In genomic region chr2:98487806-98488189, GRCh38 we compare ENCODE assay signal across 8 cellular contexts. TPM values are rescaled to one million over a fixed set of nuclear protein-coding genes. Genes with fewer than 3 reads are reported as not detected.
DNase-seq lines count a peak whose midpoint lies in the region; ATAC-seq and TF ChIP-seq lines count a peak whose summit lies in the region.

No MANE protein-coding gene starts in this region.

- H3K27me3 Mint-ChIP-seq in GM23338 (ENCODE audit: insufficient read depth, low read depth, poor library complexity): peaks cover 6% of the 10 kb centered on the region

- no peak overlapping the region for H3K4me3 Mint-ChIP-seq in GM23338

- H3K79me2 ChIP-seq in GM23338 (replicated peaks; ENCODE audit: insufficient read depth): peaks cover 85% of the 10 kb centered on the region
- H3K79me2 ChIP-seq in fibroblast of lung (ENCODE audit: control insufficient read depth, insufficient read depth, low read length): no peaks in the 10 kb centered on the region

- peak; percentile 65 for ATAC-seq in GM23338

- H3K4me1 Mint-ChIP-seq in GM23338: peaks cover 58% of the 10 kb centered on the region

- no peaks in the 10 kb centered on the region for H3K9me3 ChIP-seq in fibroblast of lung (ENCODE audit: control insufficient read depth, insufficient read depth, low read depth, low read length)

- H3K27me3 ChIP-seq in GM23338 (ENCODE audit: insufficient read depth) (no peaks in the 10 kb centered on the region), fibroblast of lung (ENCODE audit: control insufficient read depth, insufficient read depth, low read length) (no peaks in the 10 kb centered on the region)

- no peak overlapping the region for H3K27ac ChIP-seq in GM23338 (ENCODE audit: low read depth)
- no peak overlapping the region for H3K27ac ChIP-seq in fibroblast of lung (ENCODE audit: insufficient read depth, low read length)

- no peak overlapping the region for H3K27ac Mint-ChIP-seq in GM23338

- H3K4me2 ChIP-seq in GM23338 (no peak overlapping the region), fibroblast of lung (ENCODE audit: extremely low read depth, insufficient read depth, low read length) (no peak overlapping the region)

- no peak overlapping the region for H3K4me3 ChIP-seq in GM23338
- H3K4me3 ChIP-seq in WI38 (ENCODE audit: low read depth, low read length): no peak overlapping the region
- no peak overlapping the region for H3K4me3 ChIP-seq in fibroblast of lung (replicated peaks in 1 of 4; ENCODE audit: control extremely low read depth in 1 of 4, insufficient read depth in 1 of 4, low read depth in 3 of 4, low read length in 4 of 4)

- TF ChIP-seq CTCF in GM23338 (conservative IDR thresholded peaks at IDR 0.05; ENCODE audit: low read depth in 2 of 2) (peak; percentile 45 to 57), WI38 (IDR thresholded peaks at IDR 0.05; ENCODE audit: low read depth, low read length) (peak; percentile 49), fibroblast of lung (conservative IDR thresholded peaks at IDR 0.05 in 1 of 2, IDR thresholded peaks at IDR 0.05 in 1 of 2; ENCODE audit: low read depth in 1 of 2, low read length in 2 of 2) (peak; percentile 44 to 62)

- H3K4me1 ChIP-seq in GM23338 (ENCODE audit: insufficient read depth) (peaks cover 32% of the 10 kb centered on the region), fibroblast of lung (ENCODE audit: control insufficient read depth, extremely low read depth, insufficient read depth, low read length) (no peaks in the 10 kb centered on the region)

- DNase-seq in stimulated activated CD4-positive, alpha-beta T cell treated with anti-CD3 and anti-CD28 coated beads, Interleukin-2, amount 100 ng/mL, for 4 hours (ENCODE audit: low read depth): peak; percentile 30
- DNase-seq in stimulated activated CD4-positive, alpha-beta T cell treated with anti-CD3 and anti-CD28 coated beads, Interleukin-1b, Interleukin-23, amount 100 ng/mL, for 48 hours: no peak
- peak; percentile 70 for DNase-seq in GM23338 (ENCODE audit: low spot score)
- DNase-seq in Kasumi-1 (lab: John Stamatoyannopoulos, UW): peak; percentile 39 to 80
- peak in 1 of 2 donors; percentile 21 for DNase-seq in fibroblast of lung (ENCODE audit: low read depth in 2 of 2)
- DNase-seq in stimulated activated CD4-positive, alpha-beta T cell treated with anti-CD3 and anti-CD28 coated beads, Interleukin-4, amount 100 ng/mL, for 24 hours: peak; percentile 52
- DNase-seq in SK-N-DZ (ENCODE audit: low spot score): no peak

- peaks cover 3% of the 10 kb centered on the region; the same call in 1 of the 3 replicates for H3K36me3 Mint-ChIP-seq in GM23338 (ENCODE audit: low read depth)

- H2AFZ ChIP-seq in GM23338: no peak overlapping the region
- no peak overlapping the region for H2AFZ ChIP-seq in fibroblast of lung (ENCODE audit: low read length)

- H3F3A ChIP-seq in GM23338 (replicated peaks; ENCODE audit: low read depth): no peaks in the 10 kb centered on the region

- H4K20me1 ChIP-seq in GM23338 (replicated peaks; ENCODE audit: insufficient read depth) (peaks cover 30% of the 10 kb centered on the region; the same call in 1 of the 2 replicates), fibroblast of lung (ENCODE audit: control insufficient read depth, extremely low read depth, insufficient read depth, low read length) (no peaks in the 10 kb centered on the region)

- H3K36me3 ChIP-seq in GM23338 (ENCODE audit: insufficient read depth) (no peaks in the 10 kb centered on the region), fibroblast of lung (ENCODE audit: control insufficient read depth, insufficient read depth, low read length) (no peaks in the 10 kb centered on the region)

- no peaks in the 10 kb centered on the region for H3K9me2 ChIP-seq in GM23338 (ENCODE audit: insufficient read depth)

- H3K9me3 Mint-ChIP-seq in GM23338: no peaks in the 10 kb centered on the region

- H3K9ac ChIP-seq in fibroblast of lung (ENCODE audit: insufficient read depth, low read length): no peak overlapping the region

TF ChIP-seq in GM23338, 12 proteins besides CTCF, POLR2A, EP300 and RAD21 (continues in another document):
- no peak for TF ChIP-seq REST (IDR thresholded peaks at IDR 0.05; ENCODE audit: unreplicated experiment)

RNA-seq across cellular contexts. Expression of gene INPP4A, which starts 43.1 kb away (rescaled TPM):
- total RNA-seq in GM23338 (2014; rRNA removed; shearing (Covaris generic)): 36.9 and 42.3 TPM in 2 replicates
- 6.5 and 8.5 TPM in 2 replicates for polyA plus RNA-seq in GM23338 (2016; fragmentation: Nextera tagmentation; extraction: Ambion mirVana)
- total RNA-seq in fibroblast of lung: 19.0 and 26.1 TPM in 2 replicates
- polyA plus RNA-seq in fibroblast of lung: 8.8 and 10.2 TPM in 2 replicates
- polyA plus RNA-seq in fibroblast of lung (2012): 8.1 and 8.2 TPM in 2 replicates
- polyA minus RNA-seq in fibroblast of lung (ENCODE audit: low replicate concordance): 37.6 and 49.5 TPM in 2 replicates
- polyA plus RNA-seq in SK-N-DZ (2014; cell fraction: cytosol; rRNA removed): 15.9 and 17.4 TPM in 2 replicates
- polyA plus RNA-seq in SK-N-DZ (2014; cell fraction: nucleus; rRNA removed): 18.6 and 39.3 TPM in 2 replicates

Comparison
In these comparisons a context has a peak if more than half of its experiments do, and no peak if none do; other contexts are left out.
1. DNase-seq: peak in stimulated activated CD4-positive, alpha-beta T cell treated with anti-CD3 and anti-CD28 coated beads, Interleukin-2, amount 100 ng/mL, for 4 hours (single experiment), GM23338 (single experiment), Kasumi-1 (2 of 2) and stimulated activated CD4-positive, alpha-beta T cell treated with anti-CD3 and anti-CD28 coated beads, Interleukin-4, amount 100 ng/mL, for 24 hours (single experiment); none in stimulated activated CD4-positive, alpha-beta T cell treated with anti-CD3 and anti-CD28 coated beads, Interleukin-1b, Interleukin-23, amount 100 ng/mL, for 48 hours (single experiment) and SK-N-DZ (single experiment).
2. Peak in every context shown above with its lines, with median percentiles within 50 percentile points of each other: CTCF ChIP-seq.